9 cellular contexts compared by ENCODE assay signal in genomic region chr1:118304722-118305344, GRCh38.
DNase-seq lines count a peak whose midpoint lies in the region; ATAC-seq and TF ChIP-seq lines count a peak whose summit lies in the region.
"Had no signal": no experiment of that assay in that cellular context is flagged by ENCODE, and none has a peak within 500 bp of the region (broad histone marks: within the 10 kb centered on the region; RNA-seq: fewer than 3 reads in every experiment).

No MANE protein-coding gene starts in this region.

- H3K9me3 ChIP-seq in BE2C (no peaks in the 10 kb centered on the region), left lung (no peaks in the 10 kb centered on the region), ascending aorta (no peaks in the 10 kb centered on the region)

- H3K4me1 ChIP-seq in BE2C (no peaks in the 10 kb centered on the region), left lung (no peaks in the 10 kb centered on the region), ascending aorta (no peaks in the 10 kb centered on the region)

- H3K4me3 ChIP-seq in BE2C (ENCODE audit: low read depth, low read length) = no peak overlapping the region
- H3K4me3 ChIP-seq in astrocyte of the cerebellum (ENCODE audit: low read depth, low read length) = no peak overlapping the region
- no peak overlapping the region for H3K4me3 ChIP-seq in left lung
- H3K4me3 ChIP-seq in ascending aorta = no peak overlapping the region

- H3K27ac ChIP-seq in left lung = no peak overlapping the region
- no peak overlapping the region for H3K27ac ChIP-seq in ascending aorta

- ATAC-seq in left lung (peak; percentile 29), GM19452 (IDR thresholded peaks at IDR 0.05; ENCODE audit: unreplicated experiment) (no peak)

- TF ChIP-seq CTCF in BE2C (IDR thresholded peaks at IDR 0.05; ENCODE audit: low read depth, low read length) (peak; percentile 72), astrocyte of the cerebellum (IDR thresholded peaks at IDR 0.05; ENCODE audit: low read depth, low read length, missing control alignments) (peak; percentile 74), left lung (IDR thresholded peaks at IDR 0.05) (peak in 1 of 2 donors; percentile 36), ascending aorta (IDR thresholded peaks at IDR 0.05) (no peak)

- H3K27me3 ChIP-seq in BE2C = peaks cover 4% of the 10 kb centered on the region; the same call in 1 of the 2 replicates
- H3K27me3 ChIP-seq in left lung = no peaks in the 10 kb centered on the region
- H3K27me3 ChIP-seq in ascending aorta = no peaks in the 10 kb centered on the region

- DNase-seq in BE2C (peak; percentile 21), HT-29 (ENCODE audit: low spot score) (peak; percentile 28), astrocyte of the cerebellum (ENCODE audit: low read depth) (peak; percentile 6), left lung (no peak), inferior parietal cortex (ENCODE audit: extremely low spot score) (no peak), ascending aorta (ENCODE audit: low spot score in 2 of 2) (no peak), cerebellum (ENCODE audit: low spot score) (no peak)
- DNase-seq: immature natural killer cell had no signal

- no peaks in the 10 kb centered on the region for H3K36me3 ChIP-seq in BE2C
- no peaks in the 10 kb centered on the region for H3K36me3 ChIP-seq in left lung
- no peaks in the 10 kb centered on the region for H3K36me3 ChIP-seq in ascending aorta

- intact Hi-C loops in left lung (cut with DNase I) = no loop called here
- intact Hi-C loops in ascending aorta (cut with DNase I) = no loop called here

- in situ Hi-C loops in astrocyte of the cerebellum (cut with HindIII; ENCODE audit: low sequenced_read_pairs) = no loop called here

Comparison
In these comparisons a context has a peak if more than half of its experiments do, and no peak if none do; other contexts are left out.
1. DNase-seq: peak in BE2C (single experiment), HT-29 (single experiment) and astrocyte of the cerebellum (single experiment); none in left lung (0 of 2), inferior parietal cortex (single experiment), ascending aorta (0 of 2) and cerebellum (single experiment).
2. CTCF ChIP-seq: peak in BE2C (single experiment) and astrocyte of the cerebellum (single experiment); none in ascending aorta (0 of 3).